8 cellular contexts compared by ENCODE assay signal in the genomic region with DNA sequence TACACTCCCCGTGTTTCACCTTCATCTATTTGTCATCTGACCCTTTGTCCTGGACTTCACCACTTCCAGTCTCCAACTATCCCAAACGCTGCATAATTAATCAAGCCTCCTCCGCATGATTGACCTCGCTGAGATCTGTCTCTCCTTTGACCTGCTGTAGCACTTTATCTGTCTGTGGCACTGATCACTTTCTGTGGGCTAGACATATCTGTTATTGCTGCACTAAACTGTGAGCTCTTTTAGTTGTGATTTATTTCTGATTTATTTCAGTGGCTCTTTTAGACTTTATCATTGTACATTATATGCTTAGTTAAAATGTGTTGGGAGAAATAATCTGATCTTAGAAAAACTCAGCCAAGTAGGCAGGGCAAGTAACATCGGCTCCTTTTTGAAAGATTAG.
"Had no signal": no experiment of that assay in that cellular context is flagged by ENCODE, and none has a peak within 500 bp of the region (broad histone marks: within the 10 kb centered on the region; RNA-seq: fewer than 3 reads in every experiment).

No MANE protein-coding gene starts in this region.

- FAIRE-seq: G401.6, GM12878, GM12891, GM12892, GM18507, GM19239 had no signal

- H3K4me3 ChIP-seq: GM12878 had no signal

- ATAC-seq: GM12878 had no signal

- DNase-seq: GDM1, GF-D8 had no signal
